Comparison of ENCODE assay signal across 26 cellular contexts in genomic region chr9:86752727-86753126, GRCh38.
"Had no signal": no experiment of that assay in that cellular context is flagged by ENCODE, and none has a peak within 500 bp of the region (broad histone marks: within the 10 kb centered on the region; RNA-seq: fewer than 3 reads in every experiment).

No MANE protein-coding gene starts in this region.

- H3K9me3 Mint-ChIP-seq: activated CD8-positive, alpha-beta T cell treated with anti-CD3 and anti-CD28 coated beads for 36 hours; activated naive CD4-positive, alpha-beta T cell treated with anti-CD3 and anti-CD28 coated beads for 36 hours; activated naive CD4-positive, alpha-beta T cell treated with anti-CD3 and anti-CD28 coated beads, Interleukin-2, amount 50 U/mL, for 24 hours; activated naive CD8-positive, alpha-beta T cell treated with anti-CD3 and anti-CD28 coated beads for 36 hours; activated naive CD8-positive, alpha-beta T cell treated with anti-CD3 and anti-CD28 coated beads, Interleukin-2, amount 50 U/mL, for 24 hours; activated T-helper 1 cell treated with anti-CD3 and anti-CD28 coated beads, Interleukin-12 subunit alpha, Interleukin-12 subunit beta, Interleukin-2, Interleukin-4 antibody, amounts not matched to agents 30 ng/mL and 10 ng/mL and 1 ng/mL, durations not matched to agents 14 hours and 24 hours and 36 hours; activated T-helper 2 cell treated with anti-CD3 and anti-CD28 coated beads, Interferon-gamma antibody, Interleukin-2, Interleukin-4, amounts not matched to agents 10 μg/mL and 5 μg/mL and 100 μg/mL, durations not matched to agents 14 hours and 24 hours and 36 hours had no signal

- DNase-seq: activated CD4-positive, alpha-beta T cell treated with anti-CD3 and anti-CD28 coated beads for 48 hours; activated CD4-positive, alpha-beta T cell treated with anti-CD3 and anti-CD28 coated beads, Interleukin-2, amount 50 U/mL, for 1 hour; activated CD4-positive, alpha-beta T cell treated with anti-CD3 and anti-CD28 coated beads, Interleukin-2, amount 50 U/mL, for 48 hours; activated CD8-positive, alpha-beta memory T cell treated with anti-CD3 and anti-CD28 coated beads for 24 hours; activated CD8-positive, alpha-beta T cell treated with anti-CD3 and anti-CD28 coated beads for 36 hours; activated effector memory CD4-positive, alpha-beta T cell treated with anti-CD3 and anti-CD28 coated beads, Interleukin-2, amount 50 U/mL, for 16 hours; activated naive CD4-positive, alpha-beta T cell treated with anti-CD3 and anti-CD28 coated beads for 36 hours; activated naive CD8-positive, alpha-beta T cell treated with anti-CD3 and anti-CD28 coated beads for 36 hours; activated naive CD8-positive, alpha-beta T cell treated with anti-CD3 and anti-CD28 coated beads, Interleukin-2, amount 50 U/mL, for 24 hours; activated T-cell treated with anti-CD3 and anti-CD28 coated beads, Interleukin-2, amount 50 U/mL, for 48 hours; adrenal gland; amygdala; aorta; body of pancreas; central memory CD4-positive, alpha-beta T cell; cerebellar nuclear complex; colonic mucosa; effector CD8-positive, alpha-beta T cell; foreskin fibroblast; head of caudate nucleus; T-helper 2 cell had no signal

- H3K9me3 ChIP-seq: adrenal gland, body of pancreas, colonic mucosa had no signal

- H3K4me1 ChIP-seq: adrenal gland, body of pancreas, colonic mucosa had no signal

- H3K27ac ChIP-seq: adrenal gland, body of pancreas, cardiac muscle cell, colonic mucosa, epithelial cell of prostate had no signal

- H3K27me3 ChIP-seq: adrenal gland, body of pancreas, cardiac muscle cell, colonic mucosa had no signal

- H3K4me1 Mint-ChIP-seq: activated naive CD4-positive, alpha-beta T cell treated with anti-CD3 and anti-CD28 coated beads, Interleukin-2, amount 50 U/mL, for 24 hours; activated naive CD8-positive, alpha-beta T cell treated with anti-CD3 and anti-CD28 coated beads for 36 hours; activated naive CD8-positive, alpha-beta T cell treated with anti-CD3 and anti-CD28 coated beads, Interleukin-2, amount 50 U/mL, for 24 hours had no signal

- H3K4me3 Mint-ChIP-seq: activated CD8-positive, alpha-beta T cell treated with anti-CD3 and anti-CD28 coated beads for 36 hours; activated naive CD4-positive, alpha-beta T cell treated with anti-CD3 and anti-CD28 coated beads for 36 hours; activated naive CD4-positive, alpha-beta T cell treated with anti-CD3 and anti-CD28 coated beads, Interleukin-2, amount 50 U/mL, for 24 hours; activated naive CD8-positive, alpha-beta T cell treated with anti-CD3 and anti-CD28 coated beads for 36 hours; activated naive CD8-positive, alpha-beta T cell treated with anti-CD3 and anti-CD28 coated beads, Interleukin-2, amount 50 U/mL, for 24 hours; activated T-helper 1 cell treated with anti-CD3 and anti-CD28 coated beads, Interleukin-12 subunit alpha, Interleukin-12 subunit beta, Interleukin-2, Interleukin-4 antibody, amounts not matched to agents 30 ng/mL and 10 ng/mL and 1 ng/mL, durations not matched to agents 14 hours and 24 hours and 36 hours had no signal

- H3K36me3 ChIP-seq: adrenal gland, cardiac muscle cell, colonic mucosa had no signal

- H3K36me3 Mint-ChIP-seq: activated naive CD4-positive, alpha-beta T cell treated with anti-CD3 and anti-CD28 coated beads, Interleukin-2, amount 50 U/mL, for 24 hours; activated naive CD8-positive, alpha-beta T cell treated with anti-CD3 and anti-CD28 coated beads for 36 hours had no signal

- H3K4me3 ChIP-seq: adrenal gland, body of pancreas, cardiac muscle cell, colonic mucosa had no signal

- ATAC-seq: activated CD8-positive, alpha-beta T cell treated with anti-CD3 and anti-CD28 coated beads for 36 hours; activated naive CD8-positive, alpha-beta T cell treated with anti-CD3 and anti-CD28 coated beads, Interleukin-2, amount 50 U/mL, for 24 hours; body of pancreas had no signal

- H3K27me3 Mint-ChIP-seq: activated CD8-positive, alpha-beta T cell treated with anti-CD3 and anti-CD28 coated beads for 36 hours had no signal

- H3K27ac Mint-ChIP-seq: activated CD8-positive, alpha-beta T cell treated with anti-CD3 and anti-CD28 coated beads for 36 hours; activated naive CD4-positive, alpha-beta T cell treated with anti-CD3 and anti-CD28 coated beads for 36 hours; activated naive CD4-positive, alpha-beta T cell treated with anti-CD3 and anti-CD28 coated beads, Interleukin-2, amount 50 U/mL, for 24 hours; activated naive CD8-positive, alpha-beta T cell treated with anti-CD3 and anti-CD28 coated beads for 36 hours; activated naive CD8-positive, alpha-beta T cell treated with anti-CD3 and anti-CD28 coated beads, Interleukin-2, amount 50 U/mL, for 24 hours; activated T-helper 1 cell treated with anti-CD3 and anti-CD28 coated beads, Interleukin-12 subunit alpha, Interleukin-12 subunit beta, Interleukin-2, Interleukin-4 antibody, amounts not matched to agents 30 ng/mL and 10 ng/mL and 1 ng/mL, durations not matched to agents 14 hours and 24 hours and 36 hours; activated T-helper 2 cell treated with anti-CD3 and anti-CD28 coated beads, Interferon-gamma antibody, Interleukin-2, Interleukin-4, amounts not matched to agents 10 μg/mL and 5 μg/mL and 100 μg/mL, durations not matched to agents 14 hours and 24 hours and 36 hours had no signal
